36 cellular contexts compared by ENCODE assay signal in genomic region chr5:137602721-137603273, GRCh38.
"Had no signal": no experiment of that assay in that cellular context is flagged by ENCODE, and none has a peak within 500 bp of the region (broad histone marks: within the 10 kb centered on the region; RNA-seq: fewer than 3 reads in every experiment).

No MANE protein-coding gene starts in this region.

- DNase-seq: activated B cell treated with CpG ODN at 0.5 μM for 24 hours; activated CD4-positive, alpha-beta memory T cell treated with anti-CD3 and anti-CD28 coated beads for 36 hours; activated CD4-positive, alpha-beta T cell treated with anti-CD3 and anti-CD28 coated beads for 4 hours; activated CD4-positive, alpha-beta T cell treated with anti-CD3 and anti-CD28 coated beads, Interleukin-2, amount 10 ng/mL, durations not matched to agents 24 days and 14 days; activated CD4-positive, alpha-beta T cell treated with anti-CD3 and anti-CD28 coated beads, Interleukin-2, amount 50 U/mL, for 1 hour; activated CD4-positive, alpha-beta T cell treated with anti-CD3 and anti-CD28 coated beads, Interleukin-2, amount 50 U/mL, for 4 hours; activated CD4-positive, CD25-positive, alpha-beta regulatory T cell treated with anti-CD3 and anti-CD28 coated beads, Interleukin-2, amount 50 U/mL, for 72 hours; activated CD8-positive, alpha-beta memory T cell treated with anti-CD3 and anti-CD28 coated beads, Interleukin-2, amount 50 U/mL, for 4 hours; activated CD8-positive, alpha-beta T cell treated with anti-CD3 and anti-CD28 coated beads for 36 hours; activated effector memory CD4-positive, alpha-beta T cell treated with anti-CD3 and anti-CD28 coated beads, Interleukin-2, amount 50 U/mL, for 16 hours; activated gamma-delta T cell treated with Interleukin-2 at 50 U/mL for 16 hours; activated naive CD4-positive, alpha-beta T cell; activated naive CD4-positive, alpha-beta T cell treated with anti-CD3 and anti-CD28 coated beads for 36 hours; activated naive CD4-positive, alpha-beta T cell treated with anti-CD3 and anti-CD28 coated beads, Interleukin-2, amount 50 U/mL, for 16 hours; activated naive CD8-positive, alpha-beta T cell treated with anti-CD3 and anti-CD28 coated beads for 36 hours; activated T-cell treated with anti-CD3 and anti-CD28 coated beads for 4 hours; activated T-cell treated with anti-CD3 and anti-CD28 coated beads, Interleukin-2, amount 50 U/mL, for 1 hour; activated T-cell treated with anti-CD3 and anti-CD28 coated beads, Interleukin-2, amount 50 U/mL, for 4 hours; activated T-cell treated with anti-CD3 and anti-CD28 coated beads, Interleukin-2, amount 50 U/mL, for 72 hours; adrenal gland; amniotic stem cell; aorta; body of pancreas; brain microvascular endothelial cell; central memory CD4-positive, alpha-beta T cell; T-helper 2 cell; T-helper 9 cell had no signal

- H3K4me3 Mint-ChIP-seq: activated B cell treated with CpG ODN at 0.5 μM for 24 hours; activated CD4-positive, alpha-beta memory T cell treated with anti-CD3 and anti-CD28 coated beads for 36 hours; activated CD4-positive, alpha-beta T cell treated with anti-CD3 and anti-CD28 coated beads, Interleukin-2, amount 10 ng/mL, durations not matched to agents 24 days and 14 days; activated CD8-positive, alpha-beta T cell treated with anti-CD3 and anti-CD28 coated beads for 36 hours; activated naive CD4-positive, alpha-beta T cell treated with anti-CD3 and anti-CD28 coated beads for 36 hours; activated naive CD8-positive, alpha-beta T cell treated with anti-CD3 and anti-CD28 coated beads for 36 hours; activated T-cell treated with anti-CD3 and anti-CD28 coated beads, Interleukin-2, amount 50 U/mL, for 4 hours; activated T-cell treated with anti-CD3 and anti-CD28 coated beads, Interleukin-2, amount 50 U/mL, for 72 hours; activated T-helper 1 cell treated with anti-CD3 and anti-CD28 coated beads, Interleukin-12 subunit alpha, Interleukin-12 subunit beta, Interleukin-2, Interleukin-4 antibody, amounts not matched to agents 30 ng/mL and 10 ng/mL and 1 ng/mL, durations not matched to agents 14 hours and 24 hours and 36 hours; activated T-helper 17 cell treated with anti-CD3 and anti-CD28 coated beads, Interleukin-2, amount 50 U/mL, for 72 hours; T-helper 1 cell treated with Interleukin-12 subunit alpha and Interleukin-12 subunit beta and Interleukin-4 antibody, amounts not matched to agents 30 μg/mL and 1 μg/mL, for 36 hours; T-helper 2 cell treated with Interferon-gamma antibody and Interleukin-4, amounts not matched to agents 5 μg/mL and 100 μg/mL, for 36 hours had no signal

- H3K4me1 ChIP-seq: adrenal gland, body of pancreas, breast epithelium had no signal

- FAIRE-seq: astrocyte, TTC549 had no signal

- H3K4me3 ChIP-seq: adrenal gland, body of pancreas, breast epithelium had no signal

- H3K36me3 Mint-ChIP-seq: activated CD4-positive, alpha-beta memory T cell treated with anti-CD3 and anti-CD28 coated beads for 36 hours; activated naive CD4-positive, alpha-beta T cell treated with anti-CD3 and anti-CD28 coated beads, Interleukin-2, amount 50 U/mL, for 72 hours; activated naive CD8-positive, alpha-beta T cell treated with anti-CD3 and anti-CD28 coated beads for 36 hours had no signal

- H3K27ac Mint-ChIP-seq: activated B cell treated with CpG ODN at 0.5 μM for 24 hours; activated CD4-positive, alpha-beta memory T cell treated with anti-CD3 and anti-CD28 coated beads for 36 hours; activated CD4-positive, alpha-beta T cell treated with anti-CD3 and anti-CD28 coated beads, Interleukin-2, amount 10 ng/mL, durations not matched to agents 24 days and 14 days; activated CD8-positive, alpha-beta T cell treated with anti-CD3 and anti-CD28 coated beads for 36 hours; activated naive CD4-positive, alpha-beta T cell treated with anti-CD3 and anti-CD28 coated beads for 36 hours; activated naive CD8-positive, alpha-beta T cell treated with anti-CD3 and anti-CD28 coated beads for 36 hours; activated T-cell treated with anti-CD3 and anti-CD28 coated beads, Interleukin-2, amount 50 U/mL, for 72 hours; activated T-helper 1 cell treated with anti-CD3 and anti-CD28 coated beads, Interleukin-12 subunit alpha, Interleukin-12 subunit beta, Interleukin-2, Interleukin-4 antibody, amounts not matched to agents 30 ng/mL and 10 ng/mL and 1 ng/mL, durations not matched to agents 14 hours and 24 hours and 36 hours; activated T-helper 17 cell treated with anti-CD3 and anti-CD28 coated beads, Interleukin-2, amount 50 U/mL, for 72 hours; T-helper 1 cell treated with Interleukin-12 subunit alpha and Interleukin-12 subunit beta and Interleukin-4 antibody, amounts not matched to agents 30 μg/mL and 1 μg/mL, for 36 hours; T-helper 2 cell treated with Interferon-gamma antibody and Interleukin-4, amounts not matched to agents 5 μg/mL and 100 μg/mL, for 36 hours had no signal

- H3K4me1 Mint-ChIP-seq: activated B cell treated with CpG ODN at 0.5 μM for 24 hours; activated CD4-positive, alpha-beta T cell treated with anti-CD3 and anti-CD28 coated beads, Interleukin-2, amount 10 ng/mL, durations not matched to agents 24 days and 14 days; activated naive CD8-positive, alpha-beta T cell treated with anti-CD3 and anti-CD28 coated beads for 36 hours; activated T-helper 17 cell treated with anti-CD3 and anti-CD28 coated beads, Interleukin-2, amount 50 U/mL, for 72 hours had no signal

- H3K27me3 ChIP-seq: adrenal gland, body of pancreas, breast epithelium had no signal

- H3K9me3 ChIP-seq: adrenal gland, body of pancreas, breast epithelium had no signal

- H3K27ac ChIP-seq: adrenal gland, body of pancreas, brain microvascular endothelial cell, breast epithelium, VCaP had no signal

- H3K9me3 Mint-ChIP-seq: activated B cell treated with CpG ODN at 0.5 μM for 24 hours; activated CD4-positive, alpha-beta memory T cell treated with anti-CD3 and anti-CD28 coated beads for 36 hours; activated CD4-positive, alpha-beta T cell treated with anti-CD3 and anti-CD28 coated beads, Interleukin-2, amount 10 ng/mL, durations not matched to agents 24 days and 14 days; activated CD8-positive, alpha-beta T cell treated with anti-CD3 and anti-CD28 coated beads for 36 hours; activated naive CD4-positive, alpha-beta T cell treated with anti-CD3 and anti-CD28 coated beads for 36 hours; activated naive CD4-positive, alpha-beta T cell treated with anti-CD3 and anti-CD28 coated beads, Interleukin-2, amount 50 U/mL, for 72 hours; activated naive CD8-positive, alpha-beta T cell treated with anti-CD3 and anti-CD28 coated beads for 36 hours; activated T-cell treated with anti-CD3 and anti-CD28 coated beads, Interleukin-2, amount 50 U/mL, for 4 hours; activated T-cell treated with anti-CD3 and anti-CD28 coated beads, Interleukin-2, amount 50 U/mL, for 72 hours; activated T-helper 1 cell treated with anti-CD3 and anti-CD28 coated beads, Interleukin-12 subunit alpha, Interleukin-12 subunit beta, Interleukin-2, Interleukin-4 antibody, amounts not matched to agents 30 ng/mL and 10 ng/mL and 1 ng/mL, durations not matched to agents 14 hours and 24 hours and 36 hours; activated T-helper 17 cell treated with anti-CD3 and anti-CD28 coated beads, Interleukin-2, amount 50 U/mL, for 72 hours; T-helper 1 cell treated with Interleukin-12 subunit alpha and Interleukin-12 subunit beta and Interleukin-4 antibody, amounts not matched to agents 30 μg/mL and 1 μg/mL, for 36 hours; T-helper 2 cell treated with Interferon-gamma antibody and Interleukin-4, amounts not matched to agents 5 μg/mL and 100 μg/mL, for 36 hours had no signal

- H3K36me3 ChIP-seq: adrenal gland, brain microvascular endothelial cell, breast epithelium had no signal

- ATAC-seq: activated CD8-positive, alpha-beta T cell treated with anti-CD3 and anti-CD28 coated beads for 36 hours; activated naive CD4-positive, alpha-beta T cell treated with anti-CD3 and anti-CD28 coated beads, Interleukin-2, amount 50 U/mL, for 72 hours; activated T-cell treated with anti-CD3 and anti-CD28 coated beads, Interleukin-2, amount 50 U/mL, for 4 hours; activated T-cell treated with anti-CD3 and anti-CD28 coated beads, Interleukin-2, amount 50 U/mL, for 72 hours; activated T-helper 17 cell treated with anti-CD3 and anti-CD28 coated beads, Interleukin-2, amount 50 U/mL, for 72 hours; body of pancreas had no signal
